ENCODE assay signal across 23 cellular contexts in genomic region chr17:82788206-82789001, GRCh38. TPM values are rescaled to one million over a fixed set of nuclear protein-coding genes. Genes with fewer than 3 reads are reported as not detected.
A peak's percentile ranks its signal among the peaks of the same experiment; 100 is the strongest.
DNase-seq lines count a peak whose midpoint lies in the region; ATAC-seq and TF ChIP-seq lines count a peak whose summit lies in the region.
"Had no signal": no experiment of that assay in that cellular context is flagged by ENCODE, and none has a peak within 500 bp of the region (broad histone marks: within the 10 kb centered on the region; RNA-seq: fewer than 3 reads in every experiment).

No MANE protein-coding gene starts in this region.

- no peak for DNase-seq in activated naive CD8-positive, alpha-beta T cell treated with anti-CD3 and anti-CD28 coated beads, Interleukin-2, amount 10 ng/mL, durations not matched to agents 7 days and 5 days
- no peak for DNase-seq in activated naive CD8-positive, alpha-beta T cell treated with anti-CD3 and anti-CD28 coated beads, Interleukin-2, amount 50 U/mL, for 24 hours
- no peak for DNase-seq in OCI-LY7 (ENCODE audit: low spot score)
- DNase-seq in esophagus squamous epithelium (lab: John Stamatoyannopoulos, UW): no peak
- no peak for DNase-seq in kidney tubule cell (ENCODE audit: low spot score)
- DNase-seq in T-helper 2 cell: no peak
- no peak for DNase-seq in hepatic stellate cell (ENCODE audit: low spot score)
- DNase-seq: activated CD4-positive, alpha-beta memory T cell treated with anti-CD3 and anti-CD28 coated beads, Interleukin-2, amount 10 ng/mL, durations not matched to agents 7 days and 5 days; amniotic stem cell; BE2C; cortex of kidney; DND-41; H7; heart left ventricle; left colon; MV-4-11; naive B cell; NCI-H146; occipital lobe had no signal

- no TSS peak for BruUV-seq in OCI-LY7 (replicated peaks; lab: Mats Ljungman, UMichigan)

- H3K27ac ChIP-seq in OCI-LY7 (ENCODE audit: low read depth, low read length, poor library complexity, severe bottlenecking) (peak overlapping the region; percentile 84), esophagus squamous epithelium (peak overlapping the region; percentile 75 to 91 (median 82))
- H3K27ac ChIP-seq: cardiac muscle cell, heart left ventricle had no signal

- no peak for TF ChIP-seq POLR2A in esophagus squamous epithelium (IDR thresholded peaks at IDR 0.05)

- no peaks in the 10 kb centered on the region for H3K27me3 ChIP-seq in esophagus squamous epithelium
- H3K27me3 ChIP-seq: BE2C, cardiac muscle cell, heart left ventricle had no signal

- no peak for ATAC-seq in activated naive CD8-positive, alpha-beta T cell treated with anti-CD3 and anti-CD28 coated beads, Interleukin-2, amount 10 ng/mL, durations not matched to agents 7 days and 5 days (ENCODE audit: low read depth)
- no peak for ATAC-seq in activated naive CD8-positive, alpha-beta T cell treated with anti-CD3 and anti-CD28 coated beads, Interleukin-2, amount 50 U/mL, for 24 hours
- no peak for ATAC-seq in stimulated activated memory B cell treated with anti-CD40 and anti-IgM and Interleukin-4, amounts not matched to agents 10 μg/mL and 1 μg/mL and 100 μg/mL, for 72 hours
- ATAC-seq: left colon had no signal

- TF ChIP-seq CTCF in OCI-LY7 (conservative IDR thresholded peaks at IDR 0.05; ENCODE audit: low read length) (no peak), esophagus squamous epithelium (IDR thresholded peaks at IDR 0.05) (no peak)

- H2AFZ ChIP-seq in OCI-LY7 (ENCODE audit: low read length): no peak overlapping the region

- CTCF ChIA-PET in OCI-LY7 (lab: Charles Lee; ENCODE audit: unreplicated experiment): no interaction called here

- no peaks in the 10 kb centered on the region for H3K9me3 ChIP-seq in OCI-LY7 (ENCODE audit: low read length)
- H3K9me3 ChIP-seq in esophagus squamous epithelium: no peaks in the 10 kb centered on the region
- H3K9me3 ChIP-seq: BE2C, heart left ventricle had no signal

- H3K4me3 ChIP-seq in OCI-LY7 (ENCODE audit: low read depth, low read length, poor library complexity, severe bottlenecking) (no peak overlapping the region), esophagus squamous epithelium (no peak overlapping the region)
- H3K4me3 ChIP-seq: cardiac muscle cell, heart left ventricle had no signal

- peaks cover 2% of the 10 kb centered on the region for H3K36me3 Mint-ChIP-seq in activated naive CD8-positive, alpha-beta T cell treated with anti-CD3 and anti-CD28 coated beads, Interleukin-2, amount 10 ng/mL, durations not matched to agents 7 days and 5 days
- peaks cover 9% of the 10 kb centered on the region for H3K36me3 Mint-ChIP-seq in activated naive CD8-positive, alpha-beta T cell treated with anti-CD3 and anti-CD28 coated beads, Interleukin-2, amount 50 U/mL, for 24 hours (ENCODE audit: low read depth)
- H3K36me3 Mint-ChIP-seq in stimulated activated memory B cell treated with anti-CD40 and anti-IgM and Interleukin-4, amounts not matched to agents 10 μg/mL and 1 μg/mL and 100 μg/mL, for 72 hours: peaks cover 35% of the 10 kb centered on the region

- H3K27ac Mint-ChIP-seq in activated naive CD8-positive, alpha-beta T cell treated with anti-CD3 and anti-CD28 coated beads, Interleukin-2, amount 10 ng/mL, durations not matched to agents 7 days and 5 days: peak overlapping the region; percentile 30
- H3K27ac Mint-ChIP-seq in activated naive CD8-positive, alpha-beta T cell treated with anti-CD3 and anti-CD28 coated beads, Interleukin-2, amount 50 U/mL, for 24 hours: no peak overlapping the region
- H3K27ac Mint-ChIP-seq in stimulated activated memory B cell treated with anti-CD40 and anti-IgM and Interleukin-4, amounts not matched to agents 10 μg/mL and 1 μg/mL and 100 μg/mL, for 72 hours: peak overlapping the region; percentile 19
- H3K27ac Mint-ChIP-seq: activated CD4-positive, alpha-beta memory T cell treated with anti-CD3 and anti-CD28 coated beads, Interleukin-2, amount 10 ng/mL, durations not matched to agents 7 days and 5 days had no signal

- H4K20me1 ChIP-seq in OCI-LY7 (ENCODE audit: insufficient read depth, low read length): no peaks in the 10 kb centered on the region

- H3K36me3 ChIP-seq in OCI-LY7 (ENCODE audit: insufficient read depth, low read length): peaks cover 60% of the 10 kb centered on the region
- H3K36me3 ChIP-seq in esophagus squamous epithelium: peaks cover 0 to 32% (median 0%) of the 10 kb centered on the region in 3 donors

- H3K4me3 Mint-ChIP-seq in activated naive CD8-positive, alpha-beta T cell treated with anti-CD3 and anti-CD28 coated beads, Interleukin-2, amount 10 ng/mL, durations not matched to agents 7 days and 5 days: no peak overlapping the region
- no peak overlapping the region for H3K4me3 Mint-ChIP-seq in activated naive CD8-positive, alpha-beta T cell treated with anti-CD3 and anti-CD28 coated beads, Interleukin-2, amount 50 U/mL, for 24 hours
- no peak overlapping the region for H3K4me3 Mint-ChIP-seq in stimulated activated memory B cell treated with anti-CD40 and anti-IgM and Interleukin-4, amounts not matched to agents 10 μg/mL and 1 μg/mL and 100 μg/mL, for 72 hours
- H3K4me3 Mint-ChIP-seq: activated CD4-positive, alpha-beta memory T cell treated with anti-CD3 and anti-CD28 coated beads, Interleukin-2, amount 10 ng/mL, durations not matched to agents 7 days and 5 days had no signal

- POLR2A ChIA-PET in activated naive CD8-positive, alpha-beta T cell treated with anti-CD3 and anti-CD28 coated beads, Interleukin-2, amount 10 ng/mL, durations not matched to agents 7 days and 5 days (lab: Charles Lee): no interaction called here
- POLR2A ChIA-PET in OCI-LY7 (lab: Charles Lee): interaction anchor here (0.6 kb wide), 2 partner anchors 245 to 1632 kb away, joined by 3 read pairs; no protein-coding TSS in a partner anchor

- no peaks in the 10 kb centered on the region for H3K27me3 Mint-ChIP-seq in activated naive CD8-positive, alpha-beta T cell treated with anti-CD3 and anti-CD28 coated beads, Interleukin-2, amount 10 ng/mL, durations not matched to agents 7 days and 5 days
- no peaks in the 10 kb centered on the region for H3K27me3 Mint-ChIP-seq in activated naive CD8-positive, alpha-beta T cell treated with anti-CD3 and anti-CD28 coated beads, Interleukin-2, amount 50 U/mL, for 24 hours
- H3K27me3 Mint-ChIP-seq in stimulated activated memory B cell treated with anti-CD40 and anti-IgM and Interleukin-4, amounts not matched to agents 10 μg/mL and 1 μg/mL and 100 μg/mL, for 72 hours: no peaks in the 10 kb centered on the region
- H3K27me3 Mint-ChIP-seq: activated CD4-positive, alpha-beta memory T cell treated with anti-CD3 and anti-CD28 coated beads, Interleukin-2, amount 10 ng/mL, durations not matched to agents 7 days and 5 days; naive B cell had no signal

- no peaks in the 10 kb centered on the region for H3K9me2 ChIP-seq in OCI-LY7 (ENCODE audit: insufficient read depth, low read length)

- H3K4me2 ChIP-seq in OCI-LY7 (ENCODE audit: low read length): peak overlapping the region; percentile 64

- H3K9me3 Mint-ChIP-seq in activated naive CD8-positive, alpha-beta T cell treated with anti-CD3 and anti-CD28 coated beads, Interleukin-2, amount 10 ng/mL, durations not matched to agents 7 days and 5 days: no peaks in the 10 kb centered on the region
- H3K9me3 Mint-ChIP-seq in activated naive CD8-positive, alpha-beta T cell treated with anti-CD3 and anti-CD28 coated beads, Interleukin-2, amount 50 U/mL, for 24 hours: no peaks in the 10 kb centered on the region
- no peaks in the 10 kb centered on the region for H3K9me3 Mint-ChIP-seq in stimulated activated memory B cell treated with anti-CD40 and anti-IgM and Interleukin-4, amounts not matched to agents 10 μg/mL and 1 μg/mL and 100 μg/mL, for 72 hours
- H3K9me3 Mint-ChIP-seq: activated CD4-positive, alpha-beta memory T cell treated with anti-CD3 and anti-CD28 coated beads, Interleukin-2, amount 10 ng/mL, durations not matched to agents 7 days and 5 days; naive B cell had no signal

- intact Hi-C loops in OCI-LY7 (cut with micrococcal nuclease; ENCODE audit: unreplicated experiment): no loop called here
- intact Hi-C loops in esophagus squamous epithelium (cut with DNase I): loop anchor here (10.0 kb wide), 1 partner anchor 126 kb away; no protein-coding TSS in a partner anchor

- H3K4me1 ChIP-seq in OCI-LY7 (ENCODE audit: insufficient read depth, low read length, poor library complexity, severe bottlenecking): peaks cover 37% of the 10 kb centered on the region
- H3K4me1 ChIP-seq in esophagus squamous epithelium: peaks cover 23 to 76% (median 28%) of the 10 kb centered on the region in 3 donors
- H3K4me1 ChIP-seq: BE2C, heart left ventricle had no signal

- H3K79me2 ChIP-seq in OCI-LY7 (ENCODE audit: insufficient read depth, low read depth, low read length): peaks cover 4% of the 10 kb centered on the region; the same call in 1 of the 2 replicates

- WGBS in esophagus squamous epithelium, 2 donors: 93% methylated on average over 12 to 13 of the region's 18 CpGs

- no peaks in the 10 kb centered on the region for H3K4me1 Mint-ChIP-seq in activated naive CD8-positive, alpha-beta T cell treated with anti-CD3 and anti-CD28 coated beads, Interleukin-2, amount 10 ng/mL, durations not matched to agents 7 days and 5 days
- no peaks in the 10 kb centered on the region for H3K4me1 Mint-ChIP-seq in activated naive CD8-positive, alpha-beta T cell treated with anti-CD3 and anti-CD28 coated beads, Interleukin-2, amount 50 U/mL, for 24 hours
- peaks cover 12% of the 10 kb centered on the region for H3K4me1 Mint-ChIP-seq in stimulated activated memory B cell treated with anti-CD40 and anti-IgM and Interleukin-4, amounts not matched to agents 10 μg/mL and 1 μg/mL and 100 μg/mL, for 72 hours
- H3K4me1 Mint-ChIP-seq: activated CD4-positive, alpha-beta memory T cell treated with anti-CD3 and anti-CD28 coated beads, Interleukin-2, amount 10 ng/mL, durations not matched to agents 7 days and 5 days had no signal

RNA-seq across cellular contexts. Expression of gene TBCD, which starts 36.5 kb away (rescaled TPM):
- total RNA-seq in activated naive CD8-positive, alpha-beta T cell treated with anti-CD3 and anti-CD28 coated beads, Interleukin-2, amount 10 ng/mL, durations not matched to agents 7 days and 5 days: 100 to 1,000 TPM; 181 to 186 TPM
- 57.0 and 87.8 TPM in 2 replicates for total RNA-seq in OCI-LY7 (2014; rRNA removed; shearing (Covaris generic))
- 134 and 145 TPM in 2 replicates for total RNA-seq in OCI-LY7 (2022)
- total RNA-seq in esophagus squamous epithelium: 10 to 100 TPM; 38.8 to 58.3 (median 55.0) TPM

RNA-seq across cellular contexts. Expression of gene ZNF750, which starts 51.4 kb away (rescaled TPM):
- total RNA-seq in activated naive CD8-positive, alpha-beta T cell treated with anti-CD3 and anti-CD28 coated beads, Interleukin-2, amount 10 ng/mL, durations not matched to agents 7 days and 5 days: not detected
- total RNA-seq in OCI-LY7 (2014; rRNA removed; shearing (Covaris generic)): not detected in 2 replicates
- not detected in 2 replicates for total RNA-seq in OCI-LY7 (2022)
- total RNA-seq in esophagus squamous epithelium: 100 to 1,000 TPM in 2 of 4 donors, 10 to 100 TPM in 2; 55.4 to 253 (median 96.8) TPM
- total RNA-seq: A673; activated CD4-positive, alpha-beta memory T cell treated with anti-CD3 and anti-CD28 coated beads, Interleukin-2, amount 10 ng/mL, durations not matched to agents 7 days and 5 days; cardiac muscle cell; H7; left colon; occipital lobe; temporal lobe had no signal

RNA-seq across cellular contexts. Expression of gene FN3K, which starts 53.0 kb away (rescaled TPM):
- total RNA-seq in activated naive CD8-positive, alpha-beta T cell treated with anti-CD3 and anti-CD28 coated beads, Interleukin-2, amount 10 ng/mL, durations not matched to agents 7 days and 5 days: 1 to 10 TPM; 5.2 TPM
- total RNA-seq in OCI-LY7 (2014; rRNA removed; shearing (Covaris generic)): 3.8 and 5.0 TPM in 2 replicates
- total RNA-seq in OCI-LY7 (2022): 31.2 and 32.3 TPM in 2 replicates
- 10 to 100 TPM in 1 of 4 donors, 1 to 10 TPM in 1, under 1 TPM in 1, not detected in 1; 0.44 to 10.2 (median 2.3) TPM for total RNA-seq in esophagus squamous epithelium

Comparison
In these comparisons a context has a peak if more than half of its experiments do, and no peak if none do; other contexts are left out.
1. RNA of gene ZNF750, which starts 51.4 kb away (total RNA-seq): 55.4 to 253 TPM in esophagus squamous epithelium; not detected in activated naive CD8-positive, alpha-beta T cell treated with anti-CD3 and anti-CD28 coated beads, Interleukin-2, amount 10 ng/mL, durations not matched to agents 7 days and 5 days and not detected in OCI-LY7; every median in the first group is over 10 times any median in the second.